Comparison of ENCODE assay signal across 8 cellular contexts in genomic region chr4:108166441-108167315, GRCh38. TPM values are rescaled to one million over a fixed set of nuclear protein-coding genes. Genes with fewer than 3 reads are reported as not detected.
A peak's percentile ranks its signal among the peaks of the same experiment; 100 is the strongest.
DNase-seq lines count a peak whose midpoint lies in the region; ATAC-seq and TF ChIP-seq lines count a peak whose summit lies in the region.

No MANE protein-coding gene starts in this region.

- peak; percentile 41 for ATAC-seq in HG02588 (IDR thresholded peaks at IDR 0.05; ENCODE audit: unreplicated experiment)
- no peak for ATAC-seq in GM21390 (IDR thresholded peaks at IDR 0.05; ENCODE audit: unreplicated experiment)

- CTCF ChIA-PET in Calu3 (lab: Charles Lee) = no interaction called here

- H3K27ac Mint-ChIP-seq in Calu3 (ENCODE audit: unreplicated experiment) = no peak overlapping the region
- H3K27ac Mint-ChIP-seq in activated naive CD8-positive, alpha-beta T cell treated with anti-CD3 and anti-CD28 coated beads for 36 hours = peak overlapping the region; percentile 98

- H3K27me3 Mint-ChIP-seq in Calu3 (ENCODE audit: unreplicated experiment) = peaks cover 64% of the 10 kb centered on the region
- H3K27me3 Mint-ChIP-seq in activated naive CD8-positive, alpha-beta T cell treated with anti-CD3 and anti-CD28 coated beads for 36 hours = no peaks in the 10 kb centered on the region

- H3K9me3 Mint-ChIP-seq in Calu3 (ENCODE audit: low read depth, unreplicated experiment) = no peaks in the 10 kb centered on the region
- no peaks in the 10 kb centered on the region for H3K9me3 Mint-ChIP-seq in activated naive CD8-positive, alpha-beta T cell treated with anti-CD3 and anti-CD28 coated beads for 36 hours

- DNase-seq in Calu3 = no peak
- peak; percentile 22 for DNase-seq in SHP77 treated with DMSO at 0.1 percent for 48 hours (lab: John Stamatoyannopoulos, UW)
- DNase-seq in activated naive CD8-positive, alpha-beta T cell treated with anti-CD3 and anti-CD28 coated beads for 36 hours = peak; percentile 86
- peak; percentile 81 for DNase-seq in islet precursor cell
- DNase-seq in stimulated activated CD4-positive, alpha-beta T cell treated with anti-CD3 and anti-CD28 coated beads, Interleukin-4, amount 100 ng/mL, for 24 hours = peak; percentile 69
- DNase-seq in NOMO-1 (lab: John Stamatoyannopoulos, UW; ENCODE audit: unreplicated experiment in 2 of 2) = no peak

- intact Hi-C loops in Calu3 (cut with micrococcal nuclease; ENCODE audit: unreplicated experiment) = no loop called here

- BruUV-seq in Calu3 (replicated peaks; lab: Mats Ljungman, UMichigan) = no TSS peak

- TF ChIP-seq CTCF in Calu3 (IDR thresholded peaks at IDR 0.05; ENCODE audit: unreplicated experiment) = no peak

- peaks cover 19% of the 10 kb centered on the region for H3K4me1 Mint-ChIP-seq in Calu3 (ENCODE audit: low read depth, unreplicated experiment)
- H3K4me1 Mint-ChIP-seq in activated naive CD8-positive, alpha-beta T cell treated with anti-CD3 and anti-CD28 coated beads for 36 hours = peaks cover 42% of the 10 kb centered on the region

- H3K36me3 Mint-ChIP-seq in Calu3 (ENCODE audit: insufficient read depth, unreplicated experiment) = peaks cover 28% of the 10 kb centered on the region
- H3K36me3 Mint-ChIP-seq in activated naive CD8-positive, alpha-beta T cell treated with anti-CD3 and anti-CD28 coated beads for 36 hours = peaks cover 39% of the 10 kb centered on the region

- peak overlapping the region; percentile 82 for H3K4me3 Mint-ChIP-seq in Calu3 (ENCODE audit: low read depth, unreplicated experiment)
- peak overlapping the region; percentile 98 for H3K4me3 Mint-ChIP-seq in activated naive CD8-positive, alpha-beta T cell treated with anti-CD3 and anti-CD28 coated beads for 36 hours

RNA-seq across cellular contexts. Expression of gene LEF1, which starts 2.1 kb away (rescaled TPM):
- total RNA-seq in Calu3 (2022) = 0.42 TPM in 1 of 2 replicates, not detected in the other
- total RNA-seq in activated naive CD8-positive, alpha-beta T cell treated with anti-CD3 and anti-CD28 coated beads for 36 hours = 100 to 1,000 TPM; 211 to 239 TPM

Comparison
In these comparisons a context has a peak if more than half of its experiments do, and no peak if none do; other contexts are left out.
1. DNase-seq: peak in SHP77 treated with DMSO at 0.1 percent for 48 hours (single experiment), activated naive CD8-positive, alpha-beta T cell treated with anti-CD3 and anti-CD28 coated beads for 36 hours (single experiment), islet precursor cell (single experiment) and stimulated activated CD4-positive, alpha-beta T cell treated with anti-CD3 and anti-CD28 coated beads, Interleukin-4, amount 100 ng/mL, for 24 hours (single experiment); none in Calu3 (single experiment) and NOMO-1 (0 of 2).
2. RNA of gene LEF1, which starts 2.1 kb away (total RNA-seq): 211 to 239 TPM in activated naive CD8-positive, alpha-beta T cell treated with anti-CD3 and anti-CD28 coated beads for 36 hours; 0.42 TPM in Calu3; every median in the first group is over 100 times any median in the second.